Comparison of ENCODE assay signal across 8 cellular contexts in the genomic region with DNA sequence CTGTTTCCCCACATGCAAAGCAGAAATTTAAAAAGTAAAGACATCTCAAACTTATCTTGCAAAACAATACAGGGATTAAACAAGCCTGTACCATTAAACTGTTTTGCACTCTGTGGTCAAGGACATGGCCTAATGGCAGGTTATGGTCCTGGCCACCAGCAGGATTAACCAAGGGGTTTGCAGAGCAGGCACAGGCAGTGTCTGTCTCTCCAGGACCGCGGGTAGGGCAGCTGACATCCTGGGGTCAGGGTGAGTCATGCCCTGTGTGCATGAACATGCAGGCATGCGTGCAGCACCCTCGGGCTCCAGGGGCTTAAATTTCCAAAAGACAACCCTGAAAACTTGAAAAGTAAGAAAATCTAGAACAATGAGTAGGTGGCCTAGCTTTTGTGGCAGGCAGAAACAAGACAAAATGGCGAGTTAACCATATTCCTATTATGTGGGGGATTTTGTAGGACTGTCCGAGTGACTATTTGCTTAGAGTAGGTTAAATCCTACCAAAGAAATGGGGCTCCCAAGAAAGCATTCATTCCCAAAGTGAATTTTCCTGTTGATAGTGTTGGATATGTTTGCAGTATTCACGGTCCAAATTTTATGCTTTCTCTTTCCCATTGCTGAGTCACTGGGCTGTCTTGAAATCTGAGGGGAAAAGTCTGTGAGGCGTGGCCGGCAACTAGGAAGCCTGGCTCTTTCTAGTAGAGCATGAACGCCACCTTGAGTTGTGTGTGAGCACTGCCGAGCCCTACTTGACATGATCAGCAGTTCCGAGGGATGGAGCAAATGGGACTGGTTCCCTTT.
A peak's percentile ranks its signal among the peaks of the same experiment; 100 is the strongest.
DNase-seq lines count a peak whose midpoint lies in the region; ATAC-seq and TF ChIP-seq lines count a peak whose summit lies in the region.

No MANE protein-coding gene starts in this region.

- H3K4me3 ChIP-seq in GM12875 (ENCODE audit: low read depth, low read length): no peak overlapping the region
- H3K4me3 ChIP-seq in hepatocyte: no peak overlapping the region

- peak overlapping the region; percentile 90 for H3K27ac ChIP-seq in hepatocyte

- H3K4me1 ChIP-seq in hepatocyte (ENCODE audit: insufficient read depth): peaks cover 10% of the 10 kb centered on the region

- DNase-seq in NAMALWA (ENCODE audit: low spot score) (peak; percentile 79), SIG-M5 (lab: John Stamatoyannopoulos, UW) (peak; percentile 39), astrocyte of the hippocampus (ENCODE audit: low read depth, low spot score) (peak; percentile 93), hepatocyte (ENCODE audit: low spot score) (peak; percentile 95), putamen (ENCODE audit: low spot score) (peak; percentile 80), mesenteric fat pad (ENCODE audit: low spot score) (no peak)

- no peaks in the 10 kb centered on the region for H3K9me2 ChIP-seq in hepatocyte (replicated peaks; ENCODE audit: insufficient read depth)

- 10% methylated on average over 12 of the region's 12 CpGs for WGBS in hepatocyte (ENCODE audit: low lambda C conversion rate, missing lambda C conversion rate)

- H3K27me3 ChIP-seq in hepatocyte: no peaks in the 10 kb centered on the region

- peak overlapping the region; percentile 33 for H2AFZ ChIP-seq in hepatocyte

- no peaks in the 10 kb centered on the region for H4K20me1 ChIP-seq in hepatocyte (ENCODE audit: insufficient read depth, poor library complexity, severe bottlenecking)

- no peaks in the 10 kb centered on the region for H3K79me2 ChIP-seq in hepatocyte

- ATAC-seq in HG02588 (IDR thresholded peaks at IDR 0.05; ENCODE audit: unreplicated experiment): peak; percentile 78

- H3K4me2 ChIP-seq in hepatocyte: peak overlapping the region; percentile 77

- no peaks in the 10 kb centered on the region for H3K9me3 ChIP-seq in hepatocyte (ENCODE audit: low read depth)

- H3K36me3 ChIP-seq in hepatocyte (replicated peaks; ENCODE audit: insufficient read depth, low read depth): no peaks in the 10 kb centered on the region

- TF ChIP-seq CTCF in GM12875 (IDR thresholded peaks at IDR 0.05; ENCODE audit: borderline replicate concordance, insufficient read depth, low read depth, low read length) (peak; percentile 84), hepatocyte (IDR thresholded peaks at IDR 0.05; ENCODE audit: poor library complexity) (peak; percentile 95)
